ENCODE assay signal across 8 cellular contexts in the genomic region with DNA sequence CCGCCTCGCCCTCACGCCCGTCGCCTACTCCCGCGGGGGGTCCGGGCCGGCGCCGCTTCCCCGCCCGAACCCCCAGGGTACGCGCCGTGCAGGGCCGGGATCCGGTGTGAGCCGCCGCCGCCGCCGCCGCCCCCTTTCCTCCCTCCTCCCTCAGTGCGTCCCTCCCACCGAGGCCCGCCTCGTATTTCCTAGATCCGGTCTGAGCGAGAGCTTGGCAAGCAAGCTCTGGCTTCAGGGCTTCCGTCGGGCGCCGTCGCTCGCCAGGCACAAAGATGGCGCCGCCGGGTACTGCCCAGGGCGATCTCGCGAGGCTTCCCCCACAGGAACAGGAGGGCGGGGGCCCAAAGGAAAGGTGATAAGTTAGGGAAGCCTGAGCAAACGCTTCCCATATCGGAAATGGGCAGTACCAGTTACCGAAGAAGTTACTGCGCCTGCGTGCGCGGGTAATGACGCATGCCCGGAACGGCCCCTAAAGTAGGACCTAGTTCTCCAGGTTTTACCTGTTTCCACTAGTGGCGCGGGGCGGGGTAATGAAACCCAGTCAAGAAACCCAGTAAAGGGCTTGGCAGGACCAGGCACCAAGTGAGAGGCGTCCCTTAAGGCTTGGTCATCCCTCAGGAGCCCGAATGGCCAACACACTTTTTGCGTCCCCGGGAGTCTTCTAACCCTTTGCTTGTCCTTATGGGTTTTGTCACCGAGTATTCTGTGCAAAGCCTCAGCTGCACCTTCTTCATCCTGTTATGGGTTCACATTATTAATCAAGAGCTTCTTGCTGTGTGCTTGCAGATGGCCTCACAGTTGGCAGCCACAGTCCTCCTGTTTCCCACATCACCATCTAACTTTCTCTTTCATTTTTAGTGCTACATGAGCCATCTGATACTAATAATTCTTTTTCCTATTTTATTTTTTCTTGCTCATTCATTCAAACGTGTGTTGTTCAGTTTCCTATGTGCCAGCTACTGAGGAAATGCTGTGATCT. TPM values are rescaled to one million over a fixed set of nuclear protein-coding genes. Genes with fewer than 3 reads are reported as not detected.
A peak's percentile ranks its signal among the peaks of the same experiment; 100 is the strongest.
DNase-seq lines count a peak whose midpoint lies in the region; ATAC-seq, FAIRE-seq and TF ChIP-seq lines count a peak whose summit lies in the region.

A gene with protein sequence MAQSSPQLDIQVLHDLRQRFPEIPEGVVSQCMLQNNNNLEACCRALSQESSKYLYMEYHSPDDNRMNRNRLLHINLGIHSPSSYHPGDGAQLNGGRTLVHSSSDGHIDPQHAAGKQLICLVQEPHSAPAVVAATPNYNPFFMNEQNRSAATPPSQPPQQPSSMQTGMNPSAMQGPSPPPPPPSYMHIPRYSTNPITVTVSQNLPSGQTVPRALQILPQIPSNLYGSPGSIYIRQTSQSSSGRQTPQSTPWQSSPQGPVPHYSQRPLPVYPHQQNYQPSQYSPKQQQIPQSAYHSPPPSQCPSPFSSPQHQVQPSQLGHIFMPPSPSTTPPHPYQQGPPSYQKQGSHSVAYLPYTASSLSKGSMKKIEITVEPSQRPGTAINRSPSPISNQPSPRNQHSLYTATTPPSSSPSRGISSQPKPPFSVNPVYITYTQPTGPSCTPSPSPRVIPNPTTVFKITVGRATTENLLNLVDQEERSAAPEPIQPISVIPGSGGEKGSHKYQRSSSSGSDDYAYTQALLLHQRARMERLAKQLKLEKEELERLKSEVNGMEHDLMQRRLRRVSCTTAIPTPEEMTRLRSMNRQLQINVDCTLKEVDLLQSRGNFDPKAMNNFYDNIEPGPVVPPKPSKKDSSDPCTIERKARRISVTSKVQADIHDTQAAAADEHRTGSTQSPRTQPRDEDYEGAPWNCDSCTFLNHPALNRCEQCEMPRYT (minus strand): TSS at position 108 of the 979 bp plus-strand sequence. CDS start 29,666 bp downstream, outside the sequence.

- peak; percentile 55 for TF ChIP-seq POLR2A in endothelial cell of umbilical vein (IDR thresholded peaks at IDR 0.05; ENCODE audit: low read depth, low read length)

- H3K9me1 ChIP-seq in endothelial cell of umbilical vein (replicated peaks; ENCODE audit: control insufficient read depth, extremely low read depth, insufficient read depth, low read length): no peaks in the 10 kb centered on the region

- peaks cover 9% of the 10 kb centered on the region; the same call in 1 of the 2 replicates for H3K79me2 ChIP-seq in OCI-LY7 (ENCODE audit: insufficient read depth, low read depth, low read length)
- H3K79me2 ChIP-seq in endothelial cell of umbilical vein (ENCODE audit: control insufficient read depth, insufficient read depth, low read length): peaks cover 9% of the 10 kb centered on the region

- DNase-seq in D721Med (ENCODE audit: insufficient read length, low spot score): peak; percentile 50
- peak; percentile 46 for DNase-seq in HuH-7.5 (ENCODE audit: low spot score)
- DNase-seq in OCI-LY7 (ENCODE audit: low spot score): peak; percentile 96
- peak; percentile 86 for DNase-seq in activated T-cell treated with anti-CD3 and anti-CD28 coated beads for 1 hour (ENCODE audit: low read depth)
- peak; percentile 97 for DNase-seq in endothelial cell of umbilical vein (ENCODE audit: low read depth, low spot score)
- DNase-seq in midbrain (lab: John Stamatoyannopoulos, UW): peak; percentile 85
- DNase-seq in stimulated activated CD8-positive, alpha-beta memory T cell treated with anti-CD3 and anti-CD28 coated beads, Interleukin-2, amount 100 ng/mL, for 1 hour (ENCODE audit: low read depth in 2 of 2): peak; percentile 76 to 86

- TF ChIP-seq CTCF in D721Med (IDR thresholded peaks at IDR 0.05; ENCODE audit: insufficient read depth, missing control alignments) (no peak), OCI-LY7 (conservative IDR thresholded peaks at IDR 0.05; ENCODE audit: low read length) (no peak), endothelial cell of umbilical vein (IDR thresholded peaks at IDR 0.05; ENCODE audit: extremely low read depth in 1 of 2, insufficient read depth in 1 of 2, low read depth in 1 of 2, low read length in 2 of 2) (no peak)

- H3K4me1 ChIP-seq in OCI-LY7 (ENCODE audit: insufficient read depth, low read length, poor library complexity, severe bottlenecking) (peaks cover 11% of the 10 kb centered on the region), endothelial cell of umbilical vein (ENCODE audit: control insufficient read depth, extremely low read depth, insufficient read depth, low read length) (peaks cover 2% of the 10 kb centered on the region)

- ATAC-seq in GM21526 (IDR thresholded peaks at IDR 0.05; ENCODE audit: low FRiP score, unreplicated experiment): peak; percentile 88

- peak within 1 kb of the TSS; percentile 92 for H2AFZ ChIP-seq in OCI-LY7 (ENCODE audit: low read length)
- peak within 1 kb of the TSS; percentile 94 for H2AFZ ChIP-seq in endothelial cell of umbilical vein (ENCODE audit: low read depth, low read length)

- H4K20me1 ChIP-seq in OCI-LY7 (ENCODE audit: insufficient read depth, low read length) (no peaks in the 10 kb centered on the region), endothelial cell of umbilical vein (replicated peaks; ENCODE audit: control insufficient read depth, extremely low read depth, insufficient read depth, low read length) (no peaks in the 10 kb centered on the region)

- H3K4me2 ChIP-seq in OCI-LY7 (ENCODE audit: low read length) (peak within 1 kb of the TSS; percentile 91), endothelial cell of umbilical vein (ENCODE audit: insufficient read depth, low read length) (peak within 1 kb of the TSS; percentile 95)

- dilution Hi-C loops in endothelial cell of umbilical vein (cut with MboI; ENCODE audit: extremely low pct_ligation_motif_present, low sequenced_read_pairs): no loop called here

- no peaks in the 10 kb centered on the region for H3K27me3 ChIP-seq in endothelial cell of umbilical vein (ENCODE audit: control insufficient read depth in 2 of 2, insufficient read depth in 2 of 2, low read length in 2 of 2)

- no peaks in the 10 kb centered on the region for H3K9me2 ChIP-seq in OCI-LY7 (ENCODE audit: insufficient read depth, low read length)

- intact Hi-C loops in OCI-LY7 (cut with micrococcal nuclease; ENCODE audit: unreplicated experiment) (loop anchor here (5.0 kb wide), 3 partner anchors 67 to 237 kb away; partner anchors contain the start of gene GK), endothelial cell of umbilical vein (cut with micrococcal nuclease) (loop anchor here (2.0 to 10.0 kb wide), 2 partner anchors 155 to 237 kb away; partner anchors contain the start of gene GK)

- peak within 1 kb of the TSS; percentile 61 for H3K27ac ChIP-seq in OCI-LY7 (ENCODE audit: low read depth, low read length, poor library complexity, severe bottlenecking)
- peak within 1 kb of the TSS; percentile 22 for H3K27ac ChIP-seq in endothelial cell of umbilical vein (ENCODE audit: insufficient read depth, low read depth, low read length)

- no TSS peak for BruUV-seq in OCI-LY7 (replicated peaks; lab: Mats Ljungman, UMichigan)
- TSS peak; percentile 71 for BruUV-seq in endothelial cell of umbilical vein (replicated peaks; lab: Mats Ljungman, UMichigan)

- CTCF ChIA-PET in OCI-LY7 (lab: Charles Lee; ENCODE audit: unreplicated experiment) (no interaction called here), endothelial cell of umbilical vein (lab: Charles Lee) (interaction anchor here (1.4 kb wide), 1 partner anchor 10 kb away, joined by 3 read pairs; no protein-coding TSS in a partner anchor)

- FAIRE-seq in D721Med (lab: Jason Lieb, UNC) (no peak), endothelial cell of umbilical vein (lab: Jason Lieb, UNC) (peak; percentile 87)

- POLR2A ChIA-PET in OCI-LY7 (lab: Charles Lee): interaction anchor here (0.6 to 1.0 kb wide), 6 partner anchors 15 to 1026 kb away, joined by 3 to 4 read pairs (median 3); no protein-coding TSS in a partner anchor
- POLR2A ChIA-PET in endothelial cell of umbilical vein (lab: Charles Lee): no interaction called here

- H3K9ac ChIP-seq in endothelial cell of umbilical vein (replicated peaks; ENCODE audit: extremely low read depth, insufficient read depth, low read length): peak within 1 kb of the TSS; percentile 77

- H3K4me3 ChIP-seq in OCI-LY7 (ENCODE audit: low read depth, low read length, poor library complexity, severe bottlenecking) (peak within 1 kb of the TSS; percentile 95), endothelial cell of umbilical vein (replicated peaks in 1 of 3; ENCODE audit: insufficient read depth in 1 of 3, low read depth in 1 of 3, low read length in 3 of 3) (peak within 1 kb of the TSS; percentile 20 to 91 (median 86))

- H3K36me3 ChIP-seq in OCI-LY7 (ENCODE audit: insufficient read depth, low read length): no peaks in the 10 kb centered on the region
- H3K36me3 ChIP-seq in endothelial cell of umbilical vein (ENCODE audit: control insufficient read depth in 2 of 2, extremely low read depth in 1 of 2, insufficient read depth in 2 of 2, low read length in 2 of 2): no peaks in the 10 kb centered on the region

- no peaks in the 10 kb centered on the region for H3K9me3 ChIP-seq in OCI-LY7 (ENCODE audit: low read length)
- no peaks in the 10 kb centered on the region for H3K9me3 ChIP-seq in endothelial cell of umbilical vein (replicated peaks; ENCODE audit: control insufficient read depth, insufficient read depth, low read length)

TF ChIP-seq in endothelial cell of umbilical vein, 7 proteins besides CTCF, POLR2A, EP300 and RAD21:
- TF ChIP-seq FOS (IDR thresholded peaks at IDR 0.05; ENCODE audit: borderline replicate concordance, insufficient read depth, low read length) (peak; percentile 23), MYC (IDR thresholded peaks at IDR 0.05; ENCODE audit: low read depth, low read length) (no peak), JUN (IDR thresholded peaks at IDR 0.05; ENCODE audit: borderline replicate concordance, insufficient read depth, insufficient read length, low read depth) (peak; percentile 22), GATA2 (IDR thresholded peaks at IDR 0.05; ENCODE audit: insufficient read depth, insufficient read length, low read depth, low read length) (no peak)

RNA-seq across cellular contexts. Expression of the gene that starts here (rescaled TPM):
- 10.3 and 13.8 TPM in 2 replicates for total RNA-seq in OCI-LY7 (2014; rRNA removed; shearing (Covaris generic))
- total RNA-seq in OCI-LY7 (2022) (14.6 and 17.2 TPM in 2 replicates), endothelial cell of umbilical vein (11.7 and 12.0 TPM in 2 replicates)
- polyA plus RNA-seq in endothelial cell of umbilical vein: 10.6 and 11.5 TPM in 2 replicates
- 7.2 and 8.5 TPM in 2 replicates for polyA plus RNA-seq in endothelial cell of umbilical vein (2011; cell fraction: cytosol; rRNA removed)
- polyA plus RNA-seq in endothelial cell of umbilical vein (2011; cell fraction: nucleus; rRNA removed): 20.5 and 27.3 TPM in 2 replicates
- 11.3 and 14.7 TPM in 2 replicates for polyA plus RNA-seq in endothelial cell of umbilical vein (2012)
- 19.9 and 21.9 TPM in 2 replicates for polyA minus RNA-seq in endothelial cell of umbilical vein
- 16.9 TPM for polyA minus RNA-seq in endothelial cell of umbilical vein (2011; cell fraction: cytosol; rRNA and poly(A)+ RNA removed)
- polyA minus RNA-seq in endothelial cell of umbilical vein (2011; cell fraction: nucleus; rRNA and poly(A)+ RNA removed): 17.6 and 23.6 TPM in 2 replicates

Comparison
In these comparisons a context has a peak if more than half of its experiments do, and no peak if none do; other contexts are left out.
1. Peak in every context shown above with its lines: DNase-seq, ATAC-seq, H3K4me3 ChIP-seq and H3K27ac ChIP-seq.
2. DNase-seq: peak in every context shown above with its lines; median percentile 97 in endothelial cell of umbilical vein; 96 in OCI-LY7; 86 in activated T-cell treated with anti-CD3 and anti-CD28 coated beads for 1 hour; 85 in midbrain; 81 in stimulated activated CD8-positive, alpha-beta memory T cell treated with anti-CD3 and anti-CD28 coated beads, Interleukin-2, amount 100 ng/mL, for 1 hour; 50 in D721Med; 46 in HuH-7.5.